10 cellular contexts compared by ENCODE assay signal in the genomic region with DNA sequence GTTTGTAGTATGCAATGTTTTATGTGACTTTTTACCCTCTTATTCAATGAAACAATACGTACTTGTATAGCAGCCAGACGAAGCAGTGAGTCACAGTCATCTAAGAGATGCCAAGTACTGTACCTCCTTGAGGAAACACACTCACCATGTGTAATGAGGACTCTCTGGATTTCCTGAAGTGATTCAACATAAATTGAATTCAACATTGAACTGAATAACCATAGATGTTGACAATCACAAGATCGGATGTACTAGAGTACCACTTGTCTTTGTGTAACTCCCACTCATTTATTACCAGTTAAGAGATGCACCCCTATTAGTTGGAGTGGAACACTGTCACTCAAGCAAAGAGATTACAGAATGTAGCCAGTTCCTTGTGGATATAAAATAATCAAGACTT.
DNase-seq lines count a peak whose midpoint lies in the region; ATAC-seq and TF ChIP-seq lines count a peak whose summit lies in the region.
"Had no signal": no experiment of that assay in that cellular context is flagged by ENCODE, and none has a peak within 500 bp of the region (broad histone marks: within the 10 kb centered on the region; RNA-seq: fewer than 3 reads in every experiment).

No MANE protein-coding gene starts in this region.

- H3K4me3 ChIP-seq in AG09309 (ENCODE audit: control insufficient read depth, low read depth, low read length), result no peak overlapping the region

- TF ChIP-seq CTCF in AG09309 (IDR thresholded peaks at IDR 0.05; ENCODE audit: control insufficient read depth, insufficient read depth, low read depth, low read length, missing control alignments) (no peak), GM13977 (IDR thresholded peaks at IDR 0.05; ENCODE audit: extremely low read depth, insufficient read depth, missing control alignments) (no peak)

- ATAC-seq in GM21381 (IDR thresholded peaks at IDR 0.05; ENCODE audit: unreplicated experiment) (no peak), HG03469 (IDR thresholded peaks at IDR 0.05; ENCODE audit: unreplicated experiment) (no peak)

- peak; percentile 98 for DNase-seq in AG09309 (ENCODE audit: low read depth)
- DNase-seq in M059J (ENCODE audit: low read depth), result peak; percentile 98
- peak; percentile 94 for DNase-seq in dedifferentiated amniotic fluid mesenchymal stem cell (ENCODE audit: extremely low spot score)
- peak; percentile 54 for DNase-seq in mucosa of gallbladder (ENCODE audit: low spot score)
- no peak for DNase-seq in DMS153 treated with DMSO at 0.1 percent for 48 hours (lab: John Stamatoyannopoulos, UW; ENCODE audit: unreplicated experiment)
- no peak for DNase-seq in GM13977 (ENCODE audit: low spot score)
- DNase-seq: activated naive CD4-positive, alpha-beta T cell; NCI-H2029 had no signal

- in situ Hi-C loops in GM13977 (cut with MboI; ENCODE audit: low pct_unique_long_range_greater_than_20kb, low sequenced_read_pairs, unreplicated experiment), result no loop called here

Comparison
In these comparisons a context has a peak if more than half of its experiments do, and no peak if none do; other contexts are left out.
1. DNase-seq: peak in AG09309 (single experiment), M059J (single experiment), dedifferentiated amniotic fluid mesenchymal stem cell (single experiment) and mucosa of gallbladder (single experiment); none in DMS153 treated with DMSO at 0.1 percent for 48 hours (single experiment) and GM13977 (single experiment).